In genomic region chr7:21429786-21430574, GRCh38 we compare ENCODE assay signal across 1 cellular context.
TF ChIP-seq lines count a peak whose summit lies in the region.

No MANE protein-coding gene starts in this region.

TF ChIP-seq in K562, 482 proteins besides CTCF, POLR2A, EP300 and RAD21 (continued from another document):
- TF ChIP-seq, protein P1, sequence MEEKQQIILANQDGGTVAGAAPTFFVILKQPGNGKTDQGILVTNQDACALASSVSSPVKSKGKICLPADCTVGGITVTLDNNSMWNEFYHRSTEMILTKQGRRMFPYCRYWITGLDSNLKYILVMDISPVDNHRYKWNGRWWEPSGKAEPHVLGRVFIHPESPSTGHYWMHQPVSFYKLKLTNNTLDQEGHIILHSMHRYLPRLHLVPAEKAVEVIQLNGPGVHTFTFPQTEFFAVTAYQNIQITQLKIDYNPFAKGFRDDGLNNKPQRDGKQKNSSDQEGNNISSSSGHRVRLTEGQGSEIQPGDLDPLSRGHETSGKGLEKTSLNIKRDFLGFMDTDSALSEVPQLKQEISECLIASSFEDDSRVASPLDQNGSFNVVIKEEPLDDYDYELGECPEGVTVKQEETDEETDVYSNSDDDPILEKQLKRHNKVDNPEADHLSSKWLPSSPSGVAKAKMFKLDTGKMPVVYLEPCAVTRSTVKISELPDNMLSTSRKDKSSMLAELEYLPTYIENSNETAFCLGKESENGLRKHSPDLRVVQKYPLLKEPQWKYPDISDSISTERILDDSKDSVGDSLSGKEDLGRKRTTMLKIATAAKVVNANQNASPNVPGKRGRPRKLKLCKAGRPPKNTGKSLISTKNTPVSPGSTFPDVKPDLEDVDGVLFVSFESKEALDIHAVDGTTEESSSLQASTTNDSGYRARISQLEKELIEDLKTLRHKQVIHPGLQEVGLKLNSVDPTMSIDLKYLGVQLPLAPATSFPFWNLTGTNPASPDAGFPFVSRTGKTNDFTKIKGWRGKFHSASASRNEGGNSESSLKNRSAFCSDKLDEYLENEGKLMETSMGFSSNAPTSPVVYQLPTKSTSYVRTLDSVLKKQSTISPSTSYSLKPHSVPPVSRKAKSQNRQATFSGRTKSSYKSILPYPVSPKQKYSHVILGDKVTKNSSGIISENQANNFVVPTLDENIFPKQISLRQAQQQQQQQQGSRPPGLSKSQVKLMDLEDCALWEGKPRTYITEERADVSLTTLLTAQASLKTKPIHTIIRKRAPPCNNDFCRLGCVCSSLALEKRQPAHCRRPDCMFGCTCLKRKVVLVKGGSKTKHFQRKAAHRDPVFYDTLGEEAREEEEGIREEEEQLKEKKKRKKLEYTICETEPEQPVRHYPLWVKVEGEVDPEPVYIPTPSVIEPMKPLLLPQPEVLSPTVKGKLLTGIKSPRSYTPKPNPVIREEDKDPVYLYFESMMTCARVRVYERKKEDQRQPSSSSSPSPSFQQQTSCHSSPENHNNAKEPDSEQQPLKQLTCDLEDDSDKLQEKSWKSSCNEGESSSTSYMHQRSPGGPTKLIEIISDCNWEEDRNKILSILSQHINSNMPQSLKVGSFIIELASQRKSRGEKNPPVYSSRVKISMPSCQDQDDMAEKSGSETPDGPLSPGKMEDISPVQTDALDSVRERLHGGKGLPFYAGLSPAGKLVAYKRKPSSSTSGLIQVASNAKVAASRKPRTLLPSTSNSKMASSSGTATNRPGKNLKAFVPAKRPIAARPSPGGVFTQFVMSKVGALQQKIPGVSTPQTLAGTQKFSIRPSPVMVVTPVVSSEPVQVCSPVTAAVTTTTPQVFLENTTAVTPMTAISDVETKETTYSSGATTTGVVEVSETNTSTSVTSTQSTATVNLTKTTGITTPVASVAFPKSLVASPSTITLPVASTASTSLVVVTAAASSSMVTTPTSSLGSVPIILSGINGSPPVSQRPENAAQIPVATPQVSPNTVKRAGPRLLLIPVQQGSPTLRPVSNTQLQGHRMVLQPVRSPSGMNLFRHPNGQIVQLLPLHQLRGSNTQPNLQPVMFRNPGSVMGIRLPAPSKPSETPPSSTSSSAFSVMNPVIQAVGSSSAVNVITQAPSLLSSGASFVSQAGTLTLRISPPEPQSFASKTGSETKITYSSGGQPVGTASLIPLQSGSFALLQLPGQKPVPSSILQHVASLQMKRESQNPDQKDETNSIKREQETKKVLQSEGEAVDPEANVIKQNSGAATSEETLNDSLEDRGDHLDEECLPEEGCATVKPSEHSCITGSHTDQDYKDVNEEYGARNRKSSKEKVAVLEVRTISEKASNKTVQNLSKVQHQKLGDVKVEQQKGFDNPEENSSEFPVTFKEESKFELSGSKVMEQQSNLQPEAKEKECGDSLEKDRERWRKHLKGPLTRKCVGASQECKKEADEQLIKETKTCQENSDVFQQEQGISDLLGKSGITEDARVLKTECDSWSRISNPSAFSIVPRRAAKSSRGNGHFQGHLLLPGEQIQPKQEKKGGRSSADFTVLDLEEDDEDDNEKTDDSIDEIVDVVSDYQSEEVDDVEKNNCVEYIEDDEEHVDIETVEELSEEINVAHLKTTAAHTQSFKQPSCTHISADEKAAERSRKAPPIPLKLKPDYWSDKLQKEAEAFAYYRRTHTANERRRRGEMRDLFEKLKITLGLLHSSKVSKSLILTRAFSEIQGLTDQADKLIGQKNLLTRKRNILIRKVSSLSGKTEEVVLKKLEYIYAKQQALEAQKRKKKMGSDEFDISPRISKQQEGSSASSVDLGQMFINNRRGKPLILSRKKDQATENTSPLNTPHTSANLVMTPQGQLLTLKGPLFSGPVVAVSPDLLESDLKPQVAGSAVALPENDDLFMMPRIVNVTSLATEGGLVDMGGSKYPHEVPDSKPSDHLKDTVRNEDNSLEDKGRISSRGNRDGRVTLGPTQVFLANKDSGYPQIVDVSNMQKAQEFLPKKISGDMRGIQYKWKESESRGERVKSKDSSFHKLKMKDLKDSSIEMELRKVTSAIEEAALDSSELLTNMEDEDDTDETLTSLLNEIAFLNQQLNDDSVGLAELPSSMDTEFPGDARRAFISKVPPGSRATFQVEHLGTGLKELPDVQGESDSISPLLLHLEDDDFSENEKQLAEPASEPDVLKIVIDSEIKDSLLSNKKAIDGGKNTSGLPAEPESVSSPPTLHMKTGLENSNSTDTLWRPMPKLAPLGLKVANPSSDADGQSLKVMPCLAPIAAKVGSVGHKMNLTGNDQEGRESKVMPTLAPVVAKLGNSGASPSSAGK (IDR thresholded peaks at IDR 0.05), result no peak
- no peak for TF ChIP-seq SMARCC2 (IDR thresholded peaks at IDR 0.05; ENCODE audit: low read depth)
